In genomic region chr4:132860976-132861375, GRCh38 we compare ENCODE assay signal across 4 cellular contexts.
"Had no signal": no experiment of that assay in that cellular context is flagged by ENCODE, and none has a peak within 500 bp of the region (broad histone marks: within the 10 kb centered on the region; RNA-seq: fewer than 3 reads in every experiment).

No MANE protein-coding gene starts in this region.

- H3K4me3 ChIP-seq: GM23338 had no signal

- H3K9me3 Mint-ChIP-seq: GM23338, H9 had no signal

- H2AFZ ChIP-seq: GM23338 had no signal

- DNase-seq: H9, HCEC 1CT, IMR-90 had no signal

- H3K27ac Mint-ChIP-seq: GM23338, H9 had no signal

- H3K4me3 Mint-ChIP-seq: GM23338, H9 had no signal

- ATAC-seq: GM23338 had no signal

- H3K4me2 ChIP-seq: GM23338 had no signal
